Comparison of ENCODE assay signal across 24 cellular contexts in the genomic region with DNA sequence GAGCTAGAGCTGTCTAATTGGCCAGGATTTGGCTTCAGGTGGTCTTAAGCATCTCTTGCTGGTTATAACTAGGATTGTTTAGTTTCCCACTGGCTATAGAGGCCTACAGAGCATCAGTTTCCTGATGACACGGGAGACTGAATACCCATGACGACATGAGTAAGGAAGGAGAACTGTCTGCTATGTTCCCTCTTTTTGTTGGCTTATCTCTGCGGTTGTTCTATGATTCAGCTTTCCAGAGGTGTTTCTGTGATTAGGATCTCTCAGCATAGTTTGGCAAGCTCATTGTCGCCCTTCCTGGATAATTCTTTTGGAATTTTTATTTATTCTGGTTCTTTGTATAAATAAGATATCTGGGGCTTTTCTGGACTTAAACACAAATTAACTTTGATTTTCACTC.
"Had no signal": no experiment of that assay in that cellular context is flagged by ENCODE, and none has a peak within 500 bp of the region (broad histone marks: within the 10 kb centered on the region; RNA-seq: fewer than 3 reads in every experiment).

No MANE protein-coding gene starts in this region.

- ATAC-seq: activated T-helper 17 cell treated with anti-CD3 and anti-CD28 coated beads, Interleukin-2, amount 50 U/mL, for 72 hours; body of pancreas; Panc1 had no signal

- DNase-seq: activated B cell treated with CpG ODN at 0.5 μM for 24 hours; activated CD4-positive, alpha-beta memory T cell treated with anti-CD3 and anti-CD28 coated beads, Interleukin-2, amount 10 ng/mL, durations not matched to agents 7 days and 5 days; activated CD4-positive, alpha-beta T cell treated with anti-CD3 and anti-CD28 coated beads, Interleukin-2, amount 50 U/mL, for 1 hour; activated gamma-delta T cell; activated naive CD4-positive, alpha-beta T cell treated with anti-CD3 and anti-CD28 coated beads for 36 hours; activated naive CD8-positive, alpha-beta T cell treated with anti-CD3 and anti-CD28 coated beads for 36 hours; activated T-cell treated with anti-CD3 and anti-CD28 coated beads for 4 hours; activated T-cell treated with anti-CD3 and anti-CD28 coated beads, Interleukin-2, amount 50 U/mL, for 48 hours; anterior cingulate cortex; body of pancreas; central memory CD4-positive, alpha-beta T cell; MM.1S; NCI-H1105; NCI-H1436; NCI-H1694 treated with DMSO at 0.1 percent for 48 hours; NCI-H2081; NCI-H510A treated with DMSO at 0.1 percent for 48 hours; NCI-H69; NK-92 treated with Interleukin-12 subunit alpha and Interleukin-12 subunit beta, amount 100 ng/mL, for 24 hours; OCI-M1; SHP77 treated with DMSO at 0.1 percent for 48 hours had no signal

- FAIRE-seq: bronchial epithelial cell had no signal
